7 cellular contexts compared by ENCODE assay signal in genomic region chr19:56105831-56106396, GRCh38. TPM values are rescaled to one million over a fixed set of nuclear protein-coding genes. Genes with fewer than 3 reads are reported as not detected.
DNase-seq lines count a peak whose midpoint lies in the region; ATAC-seq, FAIRE-seq and TF ChIP-seq lines count a peak whose summit lies in the region.
"Not testable (repeated sequence)": the region's sequence is repeated elsewhere in the genome, so short reads cannot be mapped to it uniquely, and the experiment has no call there.

No MANE protein-coding gene starts in this region.

- peaks cover 85% of the 10 kb centered on the region for H3K79me2 ChIP-seq in GM23338 (replicated peaks; ENCODE audit: insufficient read depth)
- H3K79me2 ChIP-seq in HepG2 (ENCODE audit: insufficient read depth, low read length), result peaks cover 79% of the 10 kb centered on the region

- TF ChIP-seq EP300 in HepG2 (IDR thresholded peaks at IDR 0.05; ENCODE audit: low read depth in 2 of 2, low read length in 2 of 2); HepG2 (CRISPR knock-in tag; IDR thresholded peaks at IDR 0.05; ENCODE audit: borderline replicate concordance): not testable (repeated sequence)

- intact Hi-C loops in activated B cell treated with CpG ODN at 0.5 μM for 24 hours (cut with micrococcal nuclease) (loop anchor here (1.0 kb wide), 3 partner anchors 14 to 66 kb away; no protein-coding TSS in a partner anchor), HepG2 (cut with micrococcal nuclease; ENCODE audit: unreplicated experiment) (loop anchor here (1.0 to 2.0 kb wide), 3 partner anchors 13 to 66 kb away; no protein-coding TSS in a partner anchor)

- H3K27me3 Mint-ChIP-seq in GM23338 (ENCODE audit: insufficient read depth, low read depth, poor library complexity), result peaks cover 33% of the 10 kb centered on the region
- H3K27me3 Mint-ChIP-seq in activated B cell treated with CpG ODN at 0.5 μM for 24 hours; effector memory CD8-positive, alpha-beta T cell; natural killer cell treated with Interleukin-12 subunit alpha and Interleukin-12 subunit beta and Interleukin-15 and Interleukin-18, amount 100 ng/mL, for 72 hours: not testable (repeated sequence)

- not testable (repeated sequence) for H3K9me3 ChIP-seq in HepG2 (ENCODE audit: low read length)

- H3K9ac ChIP-seq in HepG2 (ENCODE audit: insufficient read depth, low read depth, low read length), result not testable (repeated sequence)

- not testable (repeated sequence) for H3K36me3 ChIP-seq in GM23338 (ENCODE audit: insufficient read depth)
- peaks cover 19 to 36% of the 10 kb centered on the region in 2 experiments for H3K36me3 ChIP-seq in HepG2 (replicated peaks in 1 of 2; ENCODE audit: control insufficient read depth in 1 of 2, insufficient read depth in 2 of 2, low read length in 2 of 2)

- H3K36me3 Mint-ChIP-seq in GM23338 (ENCODE audit: low read depth) (peaks cover 11% of the 10 kb centered on the region), activated B cell treated with CpG ODN at 0.5 μM for 24 hours (ENCODE audit: low read depth) (peaks cover 33% of the 10 kb centered on the region)
- H3K36me3 Mint-ChIP-seq in effector memory CD8-positive, alpha-beta T cell (ENCODE audit: insufficient read depth), result peaks cover 13% of the 10 kb centered on the region
- not testable (repeated sequence) for H3K36me3 Mint-ChIP-seq in natural killer cell treated with Interleukin-12 subunit alpha and Interleukin-12 subunit beta and Interleukin-15 and Interleukin-18, amount 100 ng/mL, for 72 hours
- H3K36me3 Mint-ChIP-seq in stimulated activated effector memory CD8-positive, alpha-beta T cell treated with anti-CD3 and anti-CD28 coated beads, Interleukin-12 subunit alpha, Interleukin-12 subunit beta, amount 100 ng/mL, for 72 hours, result peaks cover 27% of the 10 kb centered on the region

- not testable (repeated sequence) for H3K9me3 Mint-ChIP-seq in GM23338; activated B cell treated with CpG ODN at 0.5 μM for 24 hours; effector memory CD8-positive, alpha-beta T cell; natural killer cell treated with Interleukin-12 subunit alpha and Interleukin-12 subunit beta and Interleukin-15 and Interleukin-18, amount 100 ng/mL, for 72 hours; stimulated activated effector memory CD8-positive, alpha-beta T cell treated with anti-CD3 and anti-CD28 coated beads, Interleukin-12 subunit alpha, Interleukin-12 subunit beta, amount 100 ng/mL, for 72 hours

- POLR2A ChIA-PET in activated B cell treated with CpG ODN at 0.5 μM for 24 hours (lab: Charles Lee) (interaction anchor here (1.4 kb wide), 2 partner anchors 12 to 15 kb away, joined by 3 to 9 read pairs; partner anchors contain the start of gene ZNF787), HepG2 (lab: Yijun Ruan, JAX) (interaction anchor here (1.9 kb wide), 1 partner anchor 37 kb away, joined by 14 read pairs; no protein-coding TSS in a partner anchor)

- in situ Hi-C loops in HepG2 (cut with HindIII; ENCODE audit: extremely low pct_ligation_motif_present, low pct_unique_long_range_greater_than_20kb), result not testable (repeated sequence)

- H3K4me1 ChIP-seq in GM23338 (ENCODE audit: insufficient read depth) (peaks cover 35% of the 10 kb centered on the region), HepG2 (ENCODE audit: insufficient read depth, low read length) (peaks cover 51% of the 10 kb centered on the region)

- not testable (repeated sequence) for TF ChIP-seq CTCF in GM23338 (conservative IDR thresholded peaks at IDR 0.05; ENCODE audit: low read depth in 2 of 2); activated B cell treated with CpG ODN at 0.5 μM for 24 hours (IDR thresholded peaks at IDR 0.05); HepG2 (CRISPR knock-in tag; IDR thresholded peaks at IDR 0.05)

- H3K27ac Mint-ChIP-seq in GM23338 (peak overlapping the region; percentile 80), activated B cell treated with CpG ODN at 0.5 μM for 24 hours (peak overlapping the region; percentile 66)
- H3K27ac Mint-ChIP-seq in effector memory CD8-positive, alpha-beta T cell, result peak overlapping the region; percentile 68 to 73
- H3K27ac Mint-ChIP-seq in natural killer cell treated with Interleukin-12 subunit alpha and Interleukin-12 subunit beta and Interleukin-15 and Interleukin-18, amount 100 ng/mL, for 72 hours, result not testable (repeated sequence)
- peak overlapping the region; percentile 52 for H3K27ac Mint-ChIP-seq in stimulated activated effector memory CD8-positive, alpha-beta T cell treated with anti-CD3 and anti-CD28 coated beads, Interleukin-12 subunit alpha, Interleukin-12 subunit beta, amount 100 ng/mL, for 72 hours

- CTCF ChIA-PET in activated B cell treated with CpG ODN at 0.5 μM for 24 hours (lab: Charles Lee), result interaction anchor here (1.4 to 2.1 kb wide), 3 partner anchors 13 to 72 kb away, joined by 3 to 13 read pairs (median 4); no protein-coding TSS in a partner anchor
- CTCF ChIA-PET in HepG2 (lab: Yijun Ruan, JAX; ENCODE audit: low intra/inter-chr PET ratio, low total read pairs), result interaction anchor here (0.7 to 1.4 kb wide), 5 partner anchors 15 to 147 kb away, joined by 3 to 23 read pairs (median 4); partner anchors contain the start of gene ZNF787

- 97% methylated on average over 61 of the region's 61 CpGs for WGBS in HepG2 (ENCODE audit: low lambda C conversion rate)

- TF ChIP-seq RAD21 in HepG2 (CRISPR knock-in tag; IDR thresholded peaks at IDR 0.05), result not testable (repeated sequence)

- BruUV-seq in HepG2 (replicated peaks; lab: Mats Ljungman, UMichigan), result not testable (repeated sequence)

- H3K4me3 ChIP-seq in GM23338, result not testable (repeated sequence)
- H3K4me3 ChIP-seq in HepG2 (replicated peaks in 1 of 3; ENCODE audit: insufficient read depth in 1 of 3, low read depth in 2 of 3, low read length in 3 of 3), result peak overlapping the region in 1 of 3 experiments; percentile 25; a peak in 1 of 6 replicates

- H3K27me3 ChIP-seq in GM23338 (ENCODE audit: insufficient read depth); HepG2 (ENCODE audit: control insufficient read depth in 1 of 2, insufficient read depth in 2 of 2, low read length in 2 of 2): not testable (repeated sequence)

- ATAC-seq in GM23338; activated B cell treated with CpG ODN at 0.5 μM for 24 hours (ENCODE audit: low read depth); effector memory CD8-positive, alpha-beta T cell (replicated peaks); HepG2; natural killer cell treated with Interleukin-12 subunit alpha and Interleukin-12 subunit beta and Interleukin-15 and Interleukin-18, amount 100 ng/mL, for 72 hours; stimulated activated effector memory CD8-positive, alpha-beta T cell treated with anti-CD3 and anti-CD28 coated beads, Interleukin-12 subunit alpha, Interleukin-12 subunit beta, amount 100 ng/mL, for 72 hours: not testable (repeated sequence)

- not testable (repeated sequence) for H3K9me2 ChIP-seq in GM23338 (ENCODE audit: insufficient read depth)

- H3F3A ChIP-seq in GM23338 (replicated peaks; ENCODE audit: low read depth), result not testable (repeated sequence)

- TF ChIP-seq POLR2A in HepG2 (IDR thresholded peaks at IDR 0.05; ENCODE audit: insufficient read depth in 1 of 2, low read depth in 2 of 2, low read length in 2 of 2), result not testable (repeated sequence)

- H3K27ac ChIP-seq in GM23338 (ENCODE audit: low read depth), result not testable (repeated sequence)
- H3K27ac ChIP-seq in angular gyrus (ENCODE audit: low read depth, low read length) (peak overlapping the region; percentile 72), HepG2 (ENCODE audit: extremely low read length, insufficient read depth, low read length) (peak overlapping the region; percentile 53)

- DNase-seq in GM23338 (ENCODE audit: low spot score); activated B cell treated with CpG ODN at 0.5 μM for 24 hours; effector memory CD8-positive, alpha-beta T cell; HepG2 (ENCODE audit: low spot score); stimulated activated effector memory CD8-positive, alpha-beta T cell treated with anti-CD3 and anti-CD28 coated beads, Interleukin-12 subunit alpha, Interleukin-12 subunit beta, amount 100 ng/mL, for 72 hours (ENCODE audit: low spot score in 2 of 2): not testable (repeated sequence)
- DNase-seq in natural killer cell treated with Interleukin-12 subunit alpha and Interleukin-12 subunit beta and Interleukin-15 and Interleukin-18, amount 100 ng/mL, for 72 hours (ENCODE audit: low spot score), result peak; percentile 35

- H3K4me2 ChIP-seq in GM23338, result peak overlapping the region; percentile 55; the same call in 1 of the 2 replicates
- peak overlapping the region; percentile 33; the same call in 1 of the 2 replicates for H3K4me2 ChIP-seq in HepG2 (ENCODE audit: low read depth, low read length)

- not testable (repeated sequence) for FAIRE-seq in HepG2 (lab: Jason Lieb, UNC)

- peak overlapping the region; percentile 29; the same call in 2 of the 3 replicates for H3K4me3 Mint-ChIP-seq in GM23338
- H3K4me3 Mint-ChIP-seq in activated B cell treated with CpG ODN at 0.5 μM for 24 hours; natural killer cell treated with Interleukin-12 subunit alpha and Interleukin-12 subunit beta and Interleukin-15 and Interleukin-18, amount 100 ng/mL, for 72 hours; stimulated activated effector memory CD8-positive, alpha-beta T cell treated with anti-CD3 and anti-CD28 coated beads, Interleukin-12 subunit alpha, Interleukin-12 subunit beta, amount 100 ng/mL, for 72 hours: not testable (repeated sequence)
- H3K4me3 Mint-ChIP-seq in effector memory CD8-positive, alpha-beta T cell, result peak overlapping the region in 1 of 2 donors; percentile 54

- H4K20me1 ChIP-seq in GM23338 (replicated peaks; ENCODE audit: insufficient read depth) (peaks cover 38% of the 10 kb centered on the region), HepG2 (ENCODE audit: insufficient read depth, low read length) (peaks cover 72% of the 10 kb centered on the region)

- not testable (repeated sequence) for H2AFZ ChIP-seq in GM23338; HepG2 (ENCODE audit: low read length)

- H3K4me1 Mint-ChIP-seq in GM23338 (peaks cover 49% of the 10 kb centered on the region), activated B cell treated with CpG ODN at 0.5 μM for 24 hours (peaks cover 61% of the 10 kb centered on the region)
- peaks cover 22 to 26% of the 10 kb centered on the region in 2 donors for H3K4me1 Mint-ChIP-seq in effector memory CD8-positive, alpha-beta T cell (ENCODE audit: low read depth in 2 of 2)
- H3K4me1 Mint-ChIP-seq in natural killer cell treated with Interleukin-12 subunit alpha and Interleukin-12 subunit beta and Interleukin-15 and Interleukin-18, amount 100 ng/mL, for 72 hours (ENCODE audit: low read depth in 2 of 2), result peaks cover 16 to 32% of the 10 kb centered on the region in 2 donors
- H3K4me1 Mint-ChIP-seq in stimulated activated effector memory CD8-positive, alpha-beta T cell treated with anti-CD3 and anti-CD28 coated beads, Interleukin-12 subunit alpha, Interleukin-12 subunit beta, amount 100 ng/mL, for 72 hours, result peaks cover 37% of the 10 kb centered on the region

RNA-seq across cellular contexts. Expression of gene ZNF787, which starts 15.2 kb away (rescaled TPM):
- total RNA-seq in GM23338 (2014; rRNA removed; shearing (Covaris generic)), result 35.3 and 44.6 TPM in 2 replicates
- polyA plus RNA-seq in GM23338 (2016; fragmentation: Nextera tagmentation; extraction: Ambion mirVana) (12.5 and 15.9 TPM in 2 replicates), HepG2 (2011; rRNA removed) (15.1 and 23.1 TPM in 2 replicates)
- total RNA-seq in activated B cell treated with CpG ODN at 0.5 μM for 24 hours (40.8 and 42.3 TPM in 2 replicates), HepG2 (2016; rRNA removed; fragmentation: Illumina TruSeq; extraction: Trizol) (35.6 and 42.8 TPM in 2 replicates)
- total RNA-seq in HepG2 (2016; cell fraction: cytosol; rRNA removed; fragmentation: Illumina TruSeq; extraction: Trizol; ENCODE audit: low read depth), result 29.0 and 33.1 TPM in 2 replicates
- total RNA-seq in HepG2 (2016; cell fraction: insoluble cytoplasmic fraction; rRNA removed; fragmentation: Illumina TruSeq; extraction: Trizol), result 34.7 and 46.1 TPM in 2 replicates
- total RNA-seq in HepG2 (2016; cell fraction: membrane; rRNA removed; fragmentation: Illumina TruSeq; extraction: Trizol), result 62.2 and 73.5 TPM in 2 replicates
- 17.6 and 21.2 TPM in 2 replicates for total RNA-seq in HepG2 (2016; cell fraction: nucleus; rRNA removed; fragmentation: Illumina TruSeq; extraction: Trizol)
- polyA plus RNA-seq in HepG2 (2011; cell fraction: cytosol; rRNA removed), result 9.6 and 21.1 TPM in 2 replicates
- polyA plus RNA-seq in HepG2 (2011; cell fraction: nucleus; rRNA removed), result 24.0 and 30.1 TPM in 2 replicates
- polyA plus RNA-seq in HepG2 (2012), result 20.1 and 21.2 TPM in 2 replicates
- 34.6 and 40.9 TPM in 2 replicates for polyA plus RNA-seq in HepG2 (2016; cell fraction: cytosol; fragmentation: Illumina TruSeq; extraction: Trizol; ENCODE audit: low read depth)
- 47.2 and 47.3 TPM in 2 replicates for polyA plus RNA-seq in HepG2 (2016; cell fraction: insoluble cytoplasmic fraction; fragmentation: Illumina TruSeq; extraction: Trizol; ENCODE audit: low read depth)
- polyA plus RNA-seq in HepG2 (2016; cell fraction: membrane; fragmentation: Illumina TruSeq; extraction: Trizol; ENCODE audit: low read depth), result 55.5 and 74.3 TPM in 2 replicates
- polyA plus RNA-seq in HepG2 (2016; cell fraction: nucleus; fragmentation: Illumina TruSeq; extraction: Trizol; ENCODE audit: insufficient read depth, low read depth), result 38.1 and 41.9 TPM in 2 replicates
- polyA minus RNA-seq in HepG2 (2011; rRNA and poly(A)+ RNA removed; ENCODE audit: low replicate concordance), result 11.1 and 37.8 TPM in 2 replicates
- polyA minus RNA-seq in HepG2 (2011; cell fraction: cytosol; rRNA and poly(A)+ RNA removed), result 24.6 and 29.7 TPM in 2 replicates
- 9.8 and 11.8 TPM in 2 replicates for polyA minus RNA-seq in HepG2 (2011; cell fraction: nucleus; rRNA and poly(A)+ RNA removed)
- total RNA-seq in natural killer cell treated with Interleukin-12 subunit alpha and Interleukin-12 subunit beta and Interleukin-15 and Interleukin-18, amount 100 ng/mL, for 72 hours, result 10 to 100 TPM; 39.2 to 60.6 TPM

RNA-seq across cellular contexts. Expression of gene ZNF444, which starts 35.2 kb away (rescaled TPM):
- total RNA-seq in GM23338 (2014; rRNA removed; shearing (Covaris generic)), result 58.5 and 60.5 TPM in 2 replicates
- polyA plus RNA-seq in GM23338 (2016; fragmentation: Nextera tagmentation; extraction: Ambion mirVana) (23.6 and 25.1 TPM in 2 replicates), HepG2 (2011; rRNA removed) (27.4 and 34.2 TPM in 2 replicates)
- total RNA-seq in activated B cell treated with CpG ODN at 0.5 μM for 24 hours (28.1 and 32.1 TPM in 2 replicates), HepG2 (2016; rRNA removed; fragmentation: Illumina TruSeq; extraction: Trizol) (24.4 and 30.3 TPM in 2 replicates)
- total RNA-seq in HepG2 (2016; cell fraction: cytosol; rRNA removed; fragmentation: Illumina TruSeq; extraction: Trizol; ENCODE audit: low read depth), result 8.7 and 10.7 TPM in 2 replicates
- 24.3 and 28.9 TPM in 2 replicates for total RNA-seq in HepG2 (2016; cell fraction: insoluble cytoplasmic fraction; rRNA removed; fragmentation: Illumina TruSeq; extraction: Trizol)
- 18.5 and 19.0 TPM in 2 replicates for total RNA-seq in HepG2 (2016; cell fraction: membrane; rRNA removed; fragmentation: Illumina TruSeq; extraction: Trizol)
- total RNA-seq in HepG2 (2016; cell fraction: nucleus; rRNA removed; fragmentation: Illumina TruSeq; extraction: Trizol), result 16.6 and 20.8 TPM in 2 replicates
- 26.3 and 39.4 TPM in 2 replicates for polyA plus RNA-seq in HepG2 (2011; cell fraction: cytosol; rRNA removed)
- polyA plus RNA-seq in HepG2 (2011; cell fraction: nucleus; rRNA removed), result 141 and 147 TPM in 2 replicates
- 31.4 and 36.8 TPM in 2 replicates for polyA plus RNA-seq in HepG2 (2012)
- 9.9 and 10.2 TPM in 2 replicates for polyA plus RNA-seq in HepG2 (2016; cell fraction: cytosol; fragmentation: Illumina TruSeq; extraction: Trizol; ENCODE audit: low read depth)
- 35.6 and 37.8 TPM in 2 replicates for polyA plus RNA-seq in HepG2 (2016; cell fraction: insoluble cytoplasmic fraction; fragmentation: Illumina TruSeq; extraction: Trizol; ENCODE audit: low read depth)
- 15.1 and 15.7 TPM in 2 replicates for polyA plus RNA-seq in HepG2 (2016; cell fraction: membrane; fragmentation: Illumina TruSeq; extraction: Trizol; ENCODE audit: low read depth)
- polyA plus RNA-seq in HepG2 (2016; cell fraction: nucleus; fragmentation: Illumina TruSeq; extraction: Trizol; ENCODE audit: insufficient read depth, low read depth), result 59.4 and 67.1 TPM in 2 replicates
- 7.0 and 28.3 TPM in 2 replicates for polyA minus RNA-seq in HepG2 (2011; rRNA and poly(A)+ RNA removed; ENCODE audit: low replicate concordance)
- 15.8 and 20.3 TPM in 2 replicates for polyA minus RNA-seq in HepG2 (2011; cell fraction: cytosol; rRNA and poly(A)+ RNA removed)
- polyA minus RNA-seq in HepG2 (2011; cell fraction: nucleus; rRNA and poly(A)+ RNA removed), result 11.1 and 17.4 TPM in 2 replicates
- total RNA-seq in natural killer cell treated with Interleukin-12 subunit alpha and Interleukin-12 subunit beta and Interleukin-15 and Interleukin-18, amount 100 ng/mL, for 72 hours, result 10 to 100 TPM; 23.2 to 50.6 TPM
